ENCODE assay signal across 20 cellular contexts in the genomic region with DNA sequence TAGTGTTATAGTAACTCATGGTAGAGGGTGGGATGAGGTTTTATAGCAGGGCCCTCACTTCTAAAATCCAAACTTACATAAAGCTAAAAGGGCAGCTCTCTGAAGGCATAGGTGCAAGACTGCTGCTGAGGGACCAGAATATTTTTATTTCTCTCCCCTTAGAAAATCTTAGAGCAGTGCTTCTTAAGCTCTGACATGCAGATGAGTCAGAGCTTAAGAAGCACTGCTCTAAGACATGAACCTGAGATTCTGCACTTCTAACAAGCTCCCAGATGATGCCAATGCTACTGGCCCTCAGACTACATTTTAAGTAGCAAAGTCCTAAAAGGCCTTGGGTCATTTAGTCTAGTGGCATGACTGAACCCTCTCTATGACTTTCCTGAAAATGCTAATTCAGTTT.
DNase-seq lines count a peak whose midpoint lies in the region; ATAC-seq and TF ChIP-seq lines count a peak whose summit lies in the region.
"Had no signal": no experiment of that assay in that cellular context is flagged by ENCODE, and none has a peak within 500 bp of the region (broad histone marks: within the 10 kb centered on the region; RNA-seq: fewer than 3 reads in every experiment).

No MANE protein-coding gene starts in this region.

- no peaks in the 10 kb centered on the region for H3K27me3 ChIP-seq in GM23248 (replicated peaks; ENCODE audit: insufficient read depth)
- no peaks in the 10 kb centered on the region for H3K27me3 ChIP-seq in RWPE2 (ENCODE audit: insufficient read depth, poor library complexity, severe bottlenecking)
- no peaks in the 10 kb centered on the region for H3K27me3 ChIP-seq in dorsolateral prefrontal cortex
- H3K27me3 ChIP-seq: heart right ventricle had no signal

- H3K27ac Mint-ChIP-seq in chondrocyte (ENCODE audit: unreplicated experiment): no peak overlapping the region
- H3K27ac Mint-ChIP-seq: activated naive CD4-positive, alpha-beta T cell treated with anti-CD3 and anti-CD28 coated beads, Interleukin-2, amount 50 U/mL, for 72 hours had no signal

- H3K4me3 ChIP-seq in GM23248 (no peak overlapping the region), RWPE2 (ENCODE audit: severe bottlenecking) (no peak overlapping the region), dorsolateral prefrontal cortex (no peak overlapping the region)
- H3K4me3 ChIP-seq: heart right ventricle, thoracic aorta had no signal

- H3K79me2 ChIP-seq in GM23248 (ENCODE audit: insufficient read depth): no peaks in the 10 kb centered on the region

- in situ Hi-C loops in GM23248 (cut with MboI): no loop called here

- no peak overlapping the region for H3K4me2 ChIP-seq in GM23248 (ENCODE audit: unreplicated experiment)

- intact Hi-C loops in dorsolateral prefrontal cortex (cut with DNase I): no loop called here

- peak; percentile 89 for ATAC-seq in RWPE2 (ENCODE audit: low read depth)
- no peak for ATAC-seq in stimulated activated naive CD8-positive, alpha-beta T cell treated with anti-CD3 and anti-CD28 coated beads, Interleukin-15, Interleukin-2, amounts not matched to agents 100 U/mL and 50 U/mL, for 24 hours
- ATAC-seq in GM21528 (IDR thresholded peaks at IDR 0.05; ENCODE audit: low FRiP score, unreplicated experiment): no peak
- ATAC-seq: heart right ventricle, right cardiac atrium had no signal

- peaks cover 14% of the 10 kb centered on the region; the same call in 1 of the 2 replicates for H3F3A ChIP-seq in GM23248 (ENCODE audit: insufficient read depth)

- no peak overlapping the region for H2AFZ ChIP-seq in GM23248

- H3K9me3 Mint-ChIP-seq in chondrocyte (ENCODE audit: low read depth): no peaks in the 10 kb centered on the region
- H3K9me3 Mint-ChIP-seq: central memory CD8-positive, alpha-beta T cell had no signal

- H3K9me2 ChIP-seq in GM23248 (ENCODE audit: insufficient read depth): no peaks in the 10 kb centered on the region

- no peak overlapping the region for H3K27ac ChIP-seq in GM23248
- H3K27ac ChIP-seq in RWPE2 (ENCODE audit: poor library complexity, severe bottlenecking): no peak overlapping the region
- H3K27ac ChIP-seq in dorsolateral prefrontal cortex: no peak overlapping the region
- H3K27ac ChIP-seq: heart right ventricle, thoracic aorta had no signal

- no peak overlapping the region for H3K4me3 Mint-ChIP-seq in chondrocyte (ENCODE audit: unreplicated experiment)
- H3K4me3 Mint-ChIP-seq: central memory CD8-positive, alpha-beta T cell; T-helper 1 cell treated with Interleukin-12 subunit alpha and Interleukin-12 subunit beta and Interleukin-4 antibody, amounts not matched to agents 30 μg/mL and 1 μg/mL, for 36 hours had no signal

- H3K4me1 ChIP-seq in GM23248 (ENCODE audit: insufficient read depth): 0 out of 2 replicates have a peak, but pooled peaks cover 6% of the 10 kb centered on the region
- peaks cover 16% of the 10 kb centered on the region for H3K4me1 ChIP-seq in RWPE2 (ENCODE audit: insufficient read depth, poor library complexity, severe bottlenecking)

- H3K9me3 ChIP-seq in GM23248 (ENCODE audit: low read depth): no peaks in the 10 kb centered on the region
- H3K9me3 ChIP-seq in RWPE2 (ENCODE audit: severe bottlenecking): no peaks in the 10 kb centered on the region
- H3K9me3 ChIP-seq: heart right ventricle, thoracic aorta had no signal

- no peaks in the 10 kb centered on the region for H3K27me3 Mint-ChIP-seq in chondrocyte (ENCODE audit: low read depth)
- H3K27me3 Mint-ChIP-seq: central memory CD8-positive, alpha-beta T cell had no signal

- DNase-seq in GM23248 (peak; percentile 79), RWPE2 (ENCODE audit: low spot score) (no peak), fibroblast of gingiva (ENCODE audit: low read depth) (peak; percentile 16), chondrocyte (ENCODE audit: low spot score) (no peak), dorsolateral prefrontal cortex (no peak)
- DNase-seq in stimulated activated naive CD8-positive, alpha-beta T cell treated with anti-CD3 and anti-CD28 coated beads, Interleukin-15, Interleukin-2, amounts not matched to agents 100 U/mL and 50 U/mL, for 24 hours: no peak
- DNase-seq: activated CD4-positive, CD25-positive, alpha-beta regulatory T cell treated with anti-CD3 and anti-CD28 coated beads, Interleukin-2, amount 50 U/mL, for 72 hours; CD8-positive, alpha-beta memory T cell; GDM1; heart right ventricle; NCI-H1048; NCI-H2171; right cardiac atrium; Right ventricle myocardium superior; stimulated activated CD4-positive, alpha-beta T cell treated with anti-CD3 and anti-CD28 coated beads, Interleukin-2, amount 100 ng/mL, for 48 hours had no signal

- H3K36me3 Mint-ChIP-seq in chondrocyte (ENCODE audit: low read depth): no peaks in the 10 kb centered on the region

- H3K36me3 ChIP-seq in GM23248 (ENCODE audit: low read depth) (no peaks in the 10 kb centered on the region), RWPE2 (ENCODE audit: low read depth) (no peaks in the 10 kb centered on the region)
- H3K36me3 ChIP-seq: heart right ventricle, thoracic aorta had no signal

- no peaks in the 10 kb centered on the region for H4K20me1 ChIP-seq in GM23248 (ENCODE audit: insufficient read depth)

- no peak overlapping the region for H3K9ac ChIP-seq in GM23248

- H3K4me1 Mint-ChIP-seq in chondrocyte (ENCODE audit: low read depth): peaks cover 28% of the 10 kb centered on the region

- TF ChIP-seq CTCF in RWPE2 (IDR thresholded peaks at IDR 0.05; ENCODE audit: poor library complexity, severe bottlenecking): no peak
- no peak for TF ChIP-seq CTCF in chondrocyte (IDR thresholded peaks at IDR 0.05)
- TF ChIP-seq CTCF in dorsolateral prefrontal cortex (IDR thresholded peaks at IDR 0.05 in 54 of 56, conservative IDR thresholded peaks at IDR 0.05 in 2 of 56; ENCODE audit: low read depth in 1 of 56, partially characterized antibody in 56 of 56): no peak

Comparison
In these comparisons a context has a peak if more than half of its experiments do, and no peak if none do; other contexts are left out.
1. DNase-seq: peak in GM23248 (single experiment) and fibroblast of gingiva (single experiment); none in RWPE2 (single experiment), chondrocyte (single experiment), stimulated activated naive CD8-positive, alpha-beta T cell treated with anti-CD3 and anti-CD28 coated beads, Interleukin-15, Interleukin-2, amounts not matched to agents 100 U/mL and 50 U/mL, for 24 hours (single experiment) and dorsolateral prefrontal cortex (0 of 10).